In the genomic region with DNA sequence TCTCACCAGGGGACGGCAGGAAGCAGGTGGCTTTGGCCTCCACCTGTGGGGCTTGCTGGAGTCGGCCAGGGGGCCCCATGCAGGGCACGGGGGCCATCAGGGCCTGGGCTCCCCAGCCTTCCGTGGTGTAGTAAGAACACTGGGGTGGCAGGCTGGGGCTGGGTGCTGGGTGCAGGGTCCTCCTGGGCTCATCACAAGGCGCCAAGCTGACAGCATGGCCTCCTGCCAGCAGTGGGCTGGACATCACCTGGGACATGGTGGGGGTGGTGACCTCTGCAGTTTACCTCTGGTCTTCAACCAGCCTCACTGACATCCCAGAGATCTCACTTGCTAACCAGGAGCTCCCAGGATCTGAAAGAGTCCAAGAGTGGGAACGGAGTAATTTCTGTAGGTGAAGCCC, we compare ENCODE assay signal across 19 cellular contexts. TPM values are rescaled to one million over a fixed set of nuclear protein-coding genes. Genes with fewer than 3 reads are reported as not detected.
"Had no signal": no experiment of that assay in that cellular context is flagged by ENCODE, and none has a peak within 500 bp of the region (broad histone marks: within the 10 kb centered on the region; RNA-seq: fewer than 3 reads in every experiment).

No MANE protein-coding gene starts in this region.

- DNase-seq: activated CD4-positive, alpha-beta T cell treated with anti-CD3 and anti-CD28 coated beads, Interleukin-2, amount 50 U/mL, for 48 hours; activated naive CD4-positive, alpha-beta T cell treated with anti-CD3 and anti-CD28 coated beads, Interleukin-2, amount 10 ng/mL, durations not matched to agents 7 days and 5 days; hippocampal formation; left ventricle myocardium inferior; mesendoderm; psoas muscle; stimulated activated CD4-positive, alpha-beta T cell treated with anti-CD3 and anti-CD28 coated beads, Interleukin-12 subunit alpha, Interleukin-12 subunit beta, amount 100 ng/mL, for 4 hours; WERI-Rb-1 had no signal

- H3K27ac Mint-ChIP-seq: activated naive CD4-positive, alpha-beta T cell treated with anti-CD3 and anti-CD28 coated beads, Interleukin-2, amount 10 ng/mL, durations not matched to agents 7 days and 5 days; activated T-helper 17 cell treated with anti-CD3 and anti-CD28 coated beads, Interleukin-2, amount 50 U/mL, for 72 hours; nephron; T-helper 1 cell treated with Interleukin-12 subunit alpha and Interleukin-12 subunit beta and Interleukin-4 antibody, amounts not matched to agents 30 μg/mL and 1 μg/mL, for 36 hours had no signal

- H3K4me3 ChIP-seq: cardiac muscle cell, left ventricle myocardium inferior, psoas muscle, tibial nerve had no signal

- H3K36me3 Mint-ChIP-seq: stimulated activated effector memory CD8-positive, alpha-beta T cell treated with anti-CD3 and anti-CD28 coated beads, Interleukin-12 subunit alpha, Interleukin-12 subunit beta, amount 100 ng/mL, for 72 hours had no signal

- H3K27me3 ChIP-seq: cardiac muscle cell, tibial nerve had no signal

- H3K27me3 Mint-ChIP-seq: activated T-helper 17 cell treated with anti-CD3 and anti-CD28 coated beads, Interleukin-2, amount 50 U/mL, for 72 hours had no signal

- ATAC-seq: activated T-helper 17 cell treated with anti-CD3 and anti-CD28 coated beads, Interleukin-2, amount 50 U/mL, for 72 hours; esophagus mucosa; psoas muscle; stimulated activated effector memory CD8-positive, alpha-beta T cell treated with anti-CD3 and anti-CD28 coated beads, Interleukin-12 subunit alpha, Interleukin-12 subunit beta, amount 100 ng/mL, for 72 hours had no signal

- H3K27ac ChIP-seq: cardiac muscle cell, left ventricle myocardium inferior, psoas muscle, tibial nerve, WERI-Rb-1 had no signal

- H3K4me1 Mint-ChIP-seq: activated T-helper 17 cell treated with anti-CD3 and anti-CD28 coated beads, Interleukin-2, amount 50 U/mL, for 72 hours had no signal

- H3K9me3 ChIP-seq: left ventricle myocardium inferior, psoas muscle, tibial nerve had no signal

- H3K4me3 Mint-ChIP-seq: activated naive CD4-positive, alpha-beta T cell treated with anti-CD3 and anti-CD28 coated beads, Interleukin-2, amount 10 ng/mL, durations not matched to agents 7 days and 5 days; activated T-helper 17 cell treated with anti-CD3 and anti-CD28 coated beads, Interleukin-2, amount 50 U/mL, for 72 hours; nephron; stimulated activated effector memory CD8-positive, alpha-beta T cell treated with anti-CD3 and anti-CD28 coated beads, Interleukin-12 subunit alpha, Interleukin-12 subunit beta, amount 100 ng/mL, for 72 hours; T-helper 1 cell treated with Interleukin-12 subunit alpha and Interleukin-12 subunit beta and Interleukin-4 antibody, amounts not matched to agents 30 μg/mL and 1 μg/mL, for 36 hours had no signal

- H3K9me3 Mint-ChIP-seq: activated naive CD4-positive, alpha-beta T cell treated with anti-CD3 and anti-CD28 coated beads, Interleukin-2, amount 10 ng/mL, durations not matched to agents 7 days and 5 days; activated T-helper 17 cell treated with anti-CD3 and anti-CD28 coated beads, Interleukin-2, amount 50 U/mL, for 72 hours; nephron; stimulated activated effector memory CD8-positive, alpha-beta T cell treated with anti-CD3 and anti-CD28 coated beads, Interleukin-12 subunit alpha, Interleukin-12 subunit beta, amount 100 ng/mL, for 72 hours; T-helper 1 cell treated with Interleukin-12 subunit alpha and Interleukin-12 subunit beta and Interleukin-4 antibody, amounts not matched to agents 30 μg/mL and 1 μg/mL, for 36 hours had no signal

- FAIRE-seq: astrocyte had no signal

- H3K36me3 ChIP-seq: cardiac muscle cell, left ventricle myocardium inferior, tibial nerve, WERI-Rb-1 had no signal

RNA-seq across cellular contexts. Expression of gene TNS4, which starts 5.3 kb away (rescaled TPM):
- total RNA-seq: astrocyte, cardiac muscle cell, dermis microvascular lymphatic vessel endothelial cell, glomerular endothelial cell, kidney epithelial cell, left ventricle myocardium inferior had no signal
- polyA plus RNA-seq: cardiac muscle cell had no signal
